1 cellular context compared by ENCODE assay signal in genomic region chr9:20500101-20500500, GRCh38.
TF ChIP-seq lines count a peak whose summit lies in the region.

No MANE protein-coding gene starts in this region.

TF ChIP-seq in HepG2, 621 proteins besides CTCF, POLR2A, EP300 and RAD21 (continued from another document):
- TF ChIP-seq ZFP37 (CRISPR knock-in tag; IDR thresholded peaks at IDR 0.05; ENCODE audit: borderline replicate concordance) (no peak), ZBTB10 (CRISPR knock-in tag; IDR thresholded peaks at IDR 0.05; ENCODE audit: borderline replicate concordance) (no peak), ZNF441 (CRISPR knock-in tag; IDR thresholded peaks at IDR 0.05; ENCODE audit: borderline replicate concordance) (no peak), HNF4A (CRISPR knock-in tag; IDR thresholded peaks at IDR 0.05) (peak; percentile 47; the same call in 1 of the 2 replicates), ZNF546 (CRISPR knock-in tag; conservative IDR thresholded peaks at IDR 0.05) (no peak), RXRA (CRISPR knock-in tag; IDR thresholded peaks at IDR 0.05) (no peak), ZNF333 (CRISPR knock-in tag; IDR thresholded peaks at IDR 0.05; ENCODE audit: borderline replicate concordance) (no peak), ZBTB43 (CRISPR knock-in tag; conservative IDR thresholded peaks at IDR 0.05) (no peak), RCOR2 (CRISPR knock-in tag; IDR thresholded peaks at IDR 0.05) (no peak), ZBTB14 (CRISPR knock-in tag; IDR thresholded peaks at IDR 0.05) (no peak), SRY (CRISPR knock-in tag; IDR thresholded peaks at IDR 0.05) (no peak), ZNF343 (CRISPR knock-in tag; IDR thresholded peaks at IDR 0.05) (no peak), ZBTB8A (CRISPR knock-in tag; IDR thresholded peaks at IDR 0.05; ENCODE audit: borderline replicate concordance, low read depth) (no peak), MAFK (conservative IDR thresholded peaks at IDR 0.05 in 1 of 2, IDR thresholded peaks at IDR 0.05 in 1 of 2; ENCODE audit: low read length in 2 of 2) (no peak), SNAPC5 (CRISPR knock-in tag; IDR thresholded peaks at IDR 0.05; ENCODE audit: borderline replicate concordance) (no peak), NFE2L1 (CRISPR knock-in tag; IDR thresholded peaks at IDR 0.05; ENCODE audit: borderline replicate concordance) (no peak), CBFB (CRISPR knock-in tag; IDR thresholded peaks at IDR 0.05) (no peak), HDAC1 (CRISPR knock-in tag; IDR thresholded peaks at IDR 0.05) (no peak), HBP1 (CRISPR knock-in tag; IDR thresholded peaks at IDR 0.05; ENCODE audit: low read depth) (no peak), ZMYM3 (CRISPR knock-in tag; IDR thresholded peaks at IDR 0.05) (no peak), GZF1 (CRISPR knock-in tag; IDR thresholded peaks at IDR 0.05) (peak; percentile 99), FOXK1 (CRISPR knock-in tag; IDR thresholded peaks at IDR 0.05; ENCODE audit: borderline replicate concordance, low read depth) (no peak), JUND (CRISPR knock-in tag; IDR thresholded peaks at IDR 0.05) (no peak), SRSF4 (IDR thresholded peaks at IDR 0.05; ENCODE audit: low read depth, low read length, poor library complexity, severe bottlenecking) (no peak), RARA (CRISPR knock-in tag; IDR thresholded peaks at IDR 0.05) (no peak), CEBPG (CRISPR knock-in tag; IDR thresholded peaks at IDR 0.05) (peak; percentile 47), NFIB (CRISPR knock-in tag; IDR thresholded peaks at IDR 0.05; ENCODE audit: borderline replicate concordance) (no peak), NFATC3 (CRISPR knock-in tag; IDR thresholded peaks at IDR 0.05) (no peak), TCF7L2 (IDR thresholded peaks at IDR 0.05; ENCODE audit: low read depth, low read length) (no peak), NCOA1 (CRISPR knock-in tag; IDR thresholded peaks at IDR 0.05) (no peak), ZNF282 (IDR thresholded peaks at IDR 0.05; ENCODE audit: partially characterized antibody) (no peak), TRAFD1 (CRISPR knock-in tag; IDR thresholded peaks at IDR 0.05; ENCODE audit: borderline replicate concordance) (no peak), SATB2 (CRISPR knock-in tag; IDR thresholded peaks at IDR 0.05) (no peak), TFAP4 (IDR thresholded peaks at IDR 0.05; ENCODE audit: borderline replicate concordance, low read depth) (peak; percentile 21; the same call in 1 of the 2 replicates), ZBTB34 (CRISPR knock-in tag; IDR thresholded peaks at IDR 0.05) (no peak), ZNF274 (CRISPR knock-in tag; IDR thresholded peaks at IDR 0.05) (no peak), ATF1 (CRISPR knock-in tag; IDR thresholded peaks at IDR 0.05) (no peak), PCBP1 (IDR thresholded peaks at IDR 0.05; ENCODE audit: borderline replicate concordance, low read depth, low read length) (no peak), PITX1 (CRISPR knock-in tag; IDR thresholded peaks at IDR 0.05) (no peak), MLXIP (CRISPR knock-in tag; IDR thresholded peaks at IDR 0.05; ENCODE audit: borderline replicate concordance) (no peak), HNF4G (IDR thresholded peaks at IDR 0.05; ENCODE audit: borderline replicate concordance, low read depth, low read length) (peak; percentile 66; the same call in 1 of the 2 replicates), HNF4G (CRISPR knock-in tag; IDR thresholded peaks at IDR 0.05; ENCODE audit: borderline replicate concordance, low read depth) (no peak), SMARCE1 (IDR thresholded peaks at IDR 0.05; ENCODE audit: borderline replicate concordance) (no peak), ZNF605 (CRISPR knock-in tag; IDR thresholded peaks at IDR 0.05) (no peak)
TF ChIP-seq in HepG2: peak in this region for 11.
